In the genomic region with DNA sequence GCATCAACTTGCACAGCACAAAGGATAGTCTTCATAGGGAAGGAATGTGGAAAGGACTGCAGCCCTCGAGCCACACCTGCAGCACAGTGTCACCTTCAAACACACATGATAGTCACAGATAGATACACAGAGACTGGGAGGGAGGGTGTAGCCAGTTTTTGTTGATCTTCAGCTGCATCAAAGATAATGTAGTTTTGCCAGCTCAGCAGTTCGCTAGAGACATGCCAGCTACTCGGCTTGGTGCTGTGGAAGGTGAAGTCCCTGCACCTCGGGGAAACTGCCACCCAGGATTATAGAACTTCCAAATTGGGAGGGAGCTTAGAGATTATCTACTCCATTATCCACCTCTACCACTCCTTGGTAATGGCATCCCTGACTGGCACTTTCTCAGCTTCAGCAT, we compare ENCODE assay signal across 8 cellular contexts.
"Had no signal": no experiment of that assay in that cellular context is flagged by ENCODE, and none has a peak within 500 bp of the region (broad histone marks: within the 10 kb centered on the region; RNA-seq: fewer than 3 reads in every experiment).

No MANE protein-coding gene starts in this region.

- H3K4me3 ChIP-seq: GM23248 had no signal

- H3K27me3 Mint-ChIP-seq: IgD-negative memory B cell had no signal

- H3K4me1 Mint-ChIP-seq: IgD-negative memory B cell had no signal

- H2AFZ ChIP-seq: GM23248 had no signal

- H3K4me3 Mint-ChIP-seq: H9, IgD-negative memory B cell had no signal

- H3K27ac Mint-ChIP-seq: H9, IgD-negative memory B cell had no signal

- H3K27ac ChIP-seq: GM23248 had no signal

- FAIRE-seq: H1, H54, HTR-8/SVneo had no signal

- H3K9ac ChIP-seq: GM23248 had no signal

- H3K9me3 Mint-ChIP-seq: H9, IgD-negative memory B cell had no signal

- DNase-seq: GM23248, H9, HCEC 1CT, KG1 had no signal

- H3K36me3 Mint-ChIP-seq: IgD-negative memory B cell had no signal
